In genomic region chr1:37477198-37477931, GRCh38 we compare ENCODE assay signal across 8 cellular contexts. TPM values are rescaled to one million over a fixed set of nuclear protein-coding genes. Genes with fewer than 3 reads are reported as not detected.
DNase-seq lines count a peak whose midpoint lies in the region; TF ChIP-seq lines count a peak whose summit lies in the region.

No MANE protein-coding gene starts in this region.

- no peaks in the 10 kb centered on the region for H3K27me3 ChIP-seq in esophagus squamous epithelium
- no peaks in the 10 kb centered on the region for H3K27me3 ChIP-seq in transverse colon

- in situ Hi-C loops in transverse colon (cut with MboI; ENCODE audit: low pct_ligation_motif_present in 1 of 4, low pct_unique_long_range_greater_than_20kb in 1 of 4, low sequenced_read_pairs in 3 of 4), result no loop called here

- H3K4me3 Mint-ChIP-seq in osteocyte (ENCODE audit: unreplicated experiment), result peak overlapping the region; percentile 79

- no peaks in the 10 kb centered on the region for H3K9me3 ChIP-seq in esophagus squamous epithelium
- H3K9me3 ChIP-seq in transverse colon, result no peaks in the 10 kb centered on the region

- H3K9me3 Mint-ChIP-seq in osteocyte (ENCODE audit: unreplicated experiment), result no peaks in the 10 kb centered on the region

- peaks cover 17% of the 10 kb centered on the region for H3K36me3 Mint-ChIP-seq in osteocyte (ENCODE audit: unreplicated experiment)

- H3K4me1 ChIP-seq in esophagus squamous epithelium (peaks cover 58 to 93% (median 75%) of the 10 kb centered on the region in 3 donors), transverse colon (peaks cover 32 to 80% (median 72%) of the 10 kb centered on the region in 4 donors)

- H3K27ac ChIP-seq in esophagus squamous epithelium (peak overlapping the region; percentile 96 to 99 (median 97)), transverse colon (peak overlapping the region; percentile 94 to 98 (median 98))

- no peak for TF ChIP-seq EP300 in transverse colon (IDR thresholded peaks at IDR 0.05; ENCODE audit: low read depth)

- H3K27me3 Mint-ChIP-seq in osteocyte (ENCODE audit: unreplicated experiment), result no peaks in the 10 kb centered on the region

- DNase-seq in GF-D8 (lab: John Stamatoyannopoulos, UW) (peak; percentile 27), H4 (ENCODE audit: low spot score) (peak; percentile 57), NCI-H510A treated with DMSO at 0.1 percent for 48 hours (lab: John Stamatoyannopoulos, UW) (peak; percentile 79), activated T-cell treated with anti-CD3 and anti-CD28 coated beads for 4 hours (peak; percentile 84), esophagus squamous epithelium (lab: John Stamatoyannopoulos, UW) (no peak), osteocyte (ENCODE audit: extremely low spot score, unreplicated experiment) (no peak), transverse colon (peak; percentile 87), NCI-H1436 (lab: John Stamatoyannopoulos, UW) (no peak)

- H3K4me1 Mint-ChIP-seq in osteocyte (ENCODE audit: unreplicated experiment), result peaks cover 67% of the 10 kb centered on the region

- peak overlapping the region; percentile 96 for H3K27ac Mint-ChIP-seq in osteocyte (ENCODE audit: unreplicated experiment)

- H3K4me3 ChIP-seq in esophagus squamous epithelium, result peak overlapping the region; percentile 74 to 85 (median 82)
- peak overlapping the region; percentile 26 to 89 (median 82) for H3K4me3 ChIP-seq in transverse colon

- H3K36me3 ChIP-seq in esophagus squamous epithelium (peaks cover 20 to 39% (median 25%) of the 10 kb centered on the region in 3 donors), transverse colon (peaks cover 0 to 20% (median 10%) of the 10 kb centered on the region in 4 donors)

- TF ChIP-seq CTCF in esophagus squamous epithelium (IDR thresholded peaks at IDR 0.05) (no peak), osteocyte (IDR thresholded peaks at IDR 0.05) (no peak), transverse colon (IDR thresholded peaks at IDR 0.05) (peak in 1 of 5 experiments; percentile 25)

- 8 to 9% methylated on average over 4 to 7 of the region's 10 CpGs for WGBS in esophagus squamous epithelium, 2 donors
- 4% methylated on average over 8 of the region's 10 CpGs; no CpG with 5 or more reads in 1 of the 2 donors for WGBS in transverse colon (ENCODE audit: low coverage in 1 of 2), 2 donors

- intact Hi-C loops in esophagus squamous epithelium (cut with DNase I) (no loop called here), transverse colon (cut with DNase I; ENCODE audit: low total_unique reads) (no loop called here)

- peak in 1 of 4 donors; percentile 63 for TF ChIP-seq POLR2A in esophagus squamous epithelium (IDR thresholded peaks at IDR 0.05)
- TF ChIP-seq POLR2A in transverse colon (IDR thresholded peaks at IDR 0.05), result peak; percentile 22

RNA-seq across cellular contexts. Expression of gene ZC3H12A, which starts 3.0 kb away (rescaled TPM):
- total RNA-seq in H4 (2014; rRNA removed; shearing (Covaris generic)), result 2.9 TPM in 2 replicates
- total RNA-seq in esophagus squamous epithelium (100 to 1,000 TPM in 1 of 4 donors, 10 to 100 TPM in 3; 11.6 to 132 (median 49.0) TPM), osteocyte (7.0 and 11.3 TPM in 2 replicates), transverse colon (10 to 100 TPM in 3 of 4 donors, 1 to 10 TPM in 1; 5.8 to 41.9 (median 28.8) TPM)

RNA-seq across cellular contexts. Expression of gene MEAF6, which starts 37.2 kb away (rescaled TPM):
- 113 and 172 TPM in 2 replicates for total RNA-seq in H4 (2014; rRNA removed; shearing (Covaris generic))
- total RNA-seq in esophagus squamous epithelium, result 10 to 100 TPM; 45.5 to 67.9 (median 56.5) TPM
- 62.3 and 62.9 TPM in 2 replicates for total RNA-seq in osteocyte
- total RNA-seq in transverse colon, result 10 to 100 TPM in 3 of 4 donors, 1 to 10 TPM in 1; 8.2 to 51.9 (median 32.9) TPM

Comparison
In these comparisons a context has a peak if more than half of its experiments do, and no peak if none do; other contexts are left out.
1. DNase-seq: peak in GF-D8 (single experiment), H4 (single experiment), NCI-H510A treated with DMSO at 0.1 percent for 48 hours (single experiment), activated T-cell treated with anti-CD3 and anti-CD28 coated beads for 4 hours (single experiment) and transverse colon (single experiment); none in esophagus squamous epithelium (single experiment), osteocyte (single experiment) and NCI-H1436 (single experiment).